ENCODE assay signal across 1 cellular context in genomic region chr4:78766650-78767049, GRCh38.
TF ChIP-seq lines count a peak whose summit lies in the region.

No MANE protein-coding gene starts in this region.

TF ChIP-seq in SK-N-SH, 30 proteins besides CTCF, POLR2A, EP300 and RAD21 (continued from another document):
- no peak for TF ChIP-seq IRF3 (IDR thresholded peaks at IDR 0.05; ENCODE audit: low read depth, low read length)
- TF ChIP-seq MAX (IDR thresholded peaks at IDR 0.05; ENCODE audit: low read depth), result no peak
- no peak for TF ChIP-seq GABPA (IDR thresholded peaks at IDR 0.05; ENCODE audit: low read depth)
